9 cellular contexts compared by ENCODE assay signal in genomic region chr17:64081802-64082799, GRCh38. TPM values are rescaled to one million over a fixed set of nuclear protein-coding genes. Genes with fewer than 3 reads are reported as not detected.
A peak's percentile ranks its signal among the peaks of the same experiment; 100 is the strongest.
DNase-seq lines count a peak whose midpoint lies in the region; TF ChIP-seq lines count a peak whose summit lies in the region.
"Had no signal": no experiment of that assay in that cellular context is flagged by ENCODE, and none has a peak within 500 bp of the region (broad histone marks: within the 10 kb centered on the region; RNA-seq: fewer than 3 reads in every experiment).

No MANE protein-coding gene starts in this region.

- H3K27me3 ChIP-seq in HL-60 (ENCODE audit: insufficient read depth, poor library complexity, severe bottlenecking) (no peaks in the 10 kb centered on the region), uterus (no peaks in the 10 kb centered on the region)
- H3K27me3 ChIP-seq: heart left ventricle had no signal

- H3K27me3 Mint-ChIP-seq in activated naive CD4-positive, alpha-beta T cell treated with anti-CD3 and anti-CD28 coated beads for 36 hours (ENCODE audit: low read depth): no peaks in the 10 kb centered on the region

- no peak for TF ChIP-seq POLR2A in uterus (IDR thresholded peaks at IDR 0.05)

- H3K36me3 Mint-ChIP-seq in activated naive CD4-positive, alpha-beta T cell treated with anti-CD3 and anti-CD28 coated beads for 36 hours (ENCODE audit: low read depth): peaks cover 3% of the 10 kb centered on the region

- in situ Hi-C loops in astrocyte of the spinal cord (cut with HindIII; ENCODE audit: low sequenced_read_pairs): no loop called here

- peak overlapping the region; percentile 38 for H3K4me3 Mint-ChIP-seq in activated naive CD4-positive, alpha-beta T cell treated with anti-CD3 and anti-CD28 coated beads for 36 hours

- H3K9me3 ChIP-seq in uterus: no peaks in the 10 kb centered on the region
- H3K9me3 ChIP-seq: heart left ventricle had no signal

- no peaks in the 10 kb centered on the region for H3K9me3 Mint-ChIP-seq in activated naive CD4-positive, alpha-beta T cell treated with anti-CD3 and anti-CD28 coated beads for 36 hours

- no peaks in the 10 kb centered on the region for H3K36me3 ChIP-seq in uterus

- H3K27ac Mint-ChIP-seq in activated naive CD4-positive, alpha-beta T cell treated with anti-CD3 and anti-CD28 coated beads for 36 hours: no peak overlapping the region

- H3K4me1 Mint-ChIP-seq in activated naive CD4-positive, alpha-beta T cell treated with anti-CD3 and anti-CD28 coated beads for 36 hours (ENCODE audit: low read depth): peaks cover 7% of the 10 kb centered on the region

- peak; percentile 65 for DNase-seq in activated naive CD4-positive, alpha-beta T cell treated with anti-CD3 and anti-CD28 coated beads for 36 hours
- DNase-seq in activated naive CD4-positive, alpha-beta T cell (lab: John Stamatoyannopoulos, UW): no peak
- DNase-seq in HL-60 (ENCODE audit: low read depth in 1 of 2, low spot score in 1 of 2): peak; percentile 57 to 63
- peak; percentile 10 to 53 for DNase-seq in NOMO-1 (lab: John Stamatoyannopoulos, UW; ENCODE audit: unreplicated experiment in 2 of 2)
- peak; percentile 62 for DNase-seq in astrocyte of the spinal cord (ENCODE audit: low read depth, low spot score)
- peak; percentile 79 to 85 for DNase-seq in lung microvascular endothelial cell (ENCODE audit: low read depth in 2 of 2)
- DNase-seq in GOT3 (lab: John Stamatoyannopoulos, UW): no peak
- DNase-seq in uterus: no peak
- DNase-seq: heart left ventricle had no signal

- no peak overlapping the region for H3K4me3 ChIP-seq in HL-60 (replicated peaks; ENCODE audit: insufficient read depth, low read length)
- H3K4me3 ChIP-seq in astrocyte of the spinal cord (ENCODE audit: low read depth, low read length): no peak overlapping the region
- no peak overlapping the region for H3K4me3 ChIP-seq in uterus
- H3K4me3 ChIP-seq: heart left ventricle had no signal

- intact Hi-C loops in activated naive CD4-positive, alpha-beta T cell treated with anti-CD3 and anti-CD28 coated beads for 36 hours (cut with micrococcal nuclease): loop anchor here (1.0 kb wide), 6 partner anchors 9 to 62 kb away; partner anchors contain the start of genes ERN1 and ICAM2
- intact Hi-C loops in uterus (cut with DNase I; ENCODE audit: low total_unique reads): no loop called here

- H3K4me1 ChIP-seq in uterus: peaks cover 0 to 7% of the 10 kb centered on the region in 2 donors

- TF ChIP-seq CTCF in HL-60 (IDR thresholded peaks at IDR 0.05; ENCODE audit: insufficient read depth, low read length): no peak
- no peak for TF ChIP-seq CTCF in astrocyte of the spinal cord (IDR thresholded peaks at IDR 0.05; ENCODE audit: low read depth, low read length)
- TF ChIP-seq CTCF in uterus (IDR thresholded peaks at IDR 0.05): no peak

- CTCF ChIA-PET in activated naive CD4-positive, alpha-beta T cell treated with anti-CD3 and anti-CD28 coated beads for 36 hours (lab: Charles Lee): interaction anchor here (0.7 to 2.1 kb wide), 9 partner anchors 11 to 57 kb away, joined by 3 to 11 read pairs (median 3); no protein-coding TSS in a partner anchor

- H3K27ac ChIP-seq in HL-60 (replicated peaks) (peak overlapping the region; percentile 50), uterus (peak overlapping the region in 1 of 2 donors; percentile 22)

RNA-seq across cellular contexts. Expression of gene ERN1, which starts 47.8 kb away (rescaled TPM):
- total RNA-seq in activated naive CD4-positive, alpha-beta T cell treated with anti-CD3 and anti-CD28 coated beads for 36 hours: 10 to 100 TPM; 21.9 to 22.0 TPM
- total RNA-seq in lung microvascular endothelial cell (7.0 and 14.7 TPM in 2 replicates), uterus (10 to 100 TPM in 3 of 4 donors, 1 to 10 TPM in 1; 4.4 to 56.5 (median 15.0) TPM)

Comparison
In these comparisons a context has a peak if more than half of its experiments do, and no peak if none do; other contexts are left out.
1. DNase-seq: peak in activated naive CD4-positive, alpha-beta T cell treated with anti-CD3 and anti-CD28 coated beads for 36 hours (single experiment), HL-60 (2 of 2), NOMO-1 (2 of 2), astrocyte of the spinal cord (single experiment) and lung microvascular endothelial cell (2 of 2); none in activated naive CD4-positive, alpha-beta T cell (0 of 4), GOT3 (single experiment) and uterus (0 of 2).